34 cellular contexts compared by ENCODE assay signal in genomic region chr1:247291161-247291560, GRCh38. TPM values are rescaled to one million over a fixed set of nuclear protein-coding genes. Genes with fewer than 3 reads are reported as not detected.
"Had no signal": no experiment of that assay in that cellular context is flagged by ENCODE, and none has a peak within 500 bp of the region (broad histone marks: within the 10 kb centered on the region; RNA-seq: fewer than 3 reads in every experiment).

No MANE protein-coding gene starts in this region.

- H3K4me1 ChIP-seq: ascending aorta, breast epithelium, colonic mucosa, esophagus squamous epithelium, gastroesophageal sphincter had no signal

- H3K4me3 ChIP-seq: ascending aorta, breast epithelium, cardiac muscle cell, colonic mucosa, esophagus squamous epithelium, gastroesophageal sphincter, heart right ventricle had no signal

- H3K27me3 ChIP-seq: ascending aorta, breast epithelium, cardiac muscle cell, colonic mucosa, esophagus squamous epithelium had no signal

- DNase-seq: activated CD4-positive, alpha-beta memory T cell treated with anti-CD3 and anti-CD28 coated beads, Interleukin-2, amount 10 ng/mL, durations not matched to agents 7 days and 5 days; activated CD4-positive, alpha-beta T cell treated with anti-CD3 and anti-CD28 coated beads for 1 hour; activated CD4-positive, alpha-beta T cell treated with anti-CD3 and anti-CD28 coated beads for 4 hours; activated CD4-positive, alpha-beta T cell treated with anti-CD3 and anti-CD28 coated beads, Interleukin-2, amount 10 ng/mL, durations not matched to agents 7 days and 5 days; activated CD4-positive, alpha-beta T cell treated with anti-CD3 and anti-CD28 coated beads, Interleukin-2, amount 50 U/mL, for 4 hours; activated CD8-positive, alpha-beta memory T cell treated with anti-CD3 and anti-CD28 coated beads for 24 hours; activated CD8-positive, alpha-beta memory T cell treated with anti-CD3 and anti-CD28 coated beads, Interleukin-2, amount 50 U/mL, for 4 hours; activated gamma-delta T cell; activated naive CD4-positive, alpha-beta T cell; activated naive CD4-positive, alpha-beta T cell treated with anti-CD3 and anti-CD28 coated beads, Interleukin-2, amount 10 ng/mL, durations not matched to agents 7 days and 5 days; activated naive CD8-positive, alpha-beta T cell treated with anti-CD3 and anti-CD28 coated beads, Interleukin-2, amount 10 ng/mL, durations not matched to agents 7 days and 5 days; activated T-cell treated with anti-CD3 and anti-CD28 coated beads for 4 hours; activated T-cell treated with anti-CD3 and anti-CD28 coated beads, Interleukin-2, amount 50 U/mL, for 24 hours; activated T-cell treated with anti-CD3 and anti-CD28 coated beads, Interleukin-2, amount 50 U/mL, for 72 hours; central memory CD4-positive, alpha-beta T cell; cerebellar nuclear complex; colonic mucosa; effector CD8-positive, alpha-beta T cell; esophagus squamous epithelium; foreskin melanocyte; heart right ventricle; T-helper 2 cell had no signal

- H3K9me3 ChIP-seq: ascending aorta, colonic mucosa, gastroesophageal sphincter had no signal

- H3K27ac ChIP-seq: ascending aorta, breast epithelium, cardiac muscle cell, colonic mucosa, esophagus squamous epithelium, gastroesophageal sphincter, heart right ventricle had no signal

- ATAC-seq: activated naive CD4-positive, alpha-beta T cell treated with anti-CD3 and anti-CD28 coated beads, Interleukin-2, amount 50 U/mL, for 72 hours; activated T-cell treated with anti-CD3 and anti-CD28 coated beads, Interleukin-2, amount 50 U/mL, for 72 hours; gastroesophageal sphincter; heart right ventricle; WTC11 had no signal

- H3K36me3 ChIP-seq: ascending aorta, breast epithelium, cardiac muscle cell, colonic mucosa, esophagus squamous epithelium, gastroesophageal sphincter, heart right ventricle had no signal

RNA-seq across cellular contexts. Expression of gene VN1R5, which starts 35.3 kb away (rescaled TPM):
- total RNA-seq: activated CD4-positive, alpha-beta memory T cell treated with anti-CD3 and anti-CD28 coated beads, Interleukin-2, amount 10 ng/mL, durations not matched to agents 7 days and 5 days; activated CD4-positive, alpha-beta T cell treated with anti-CD3 and anti-CD28 coated beads, Interleukin-2, amount 10 ng/mL, durations not matched to agents 7 days and 5 days; activated naive CD4-positive, alpha-beta T cell treated with anti-CD3 and anti-CD28 coated beads, Interleukin-2, amount 50 U/mL, for 72 hours; activated naive CD8-positive, alpha-beta T cell treated with anti-CD3 and anti-CD28 coated beads, Interleukin-2, amount 10 ng/mL, durations not matched to agents 7 days and 5 days; activated T-cell treated with anti-CD3 and anti-CD28 coated beads, Interleukin-2, amount 50 U/mL, for 72 hours; ascending aorta; breast epithelium; cardiac muscle cell; colonic mucosa; dermis microvascular lymphatic vessel endothelial cell; esophagus squamous epithelium; fibroblast of lung; fibroblast of villous mesenchyme; gastroesophageal sphincter; glomerular endothelial cell; heart right ventricle; T-helper 1 cell treated with Interleukin-12 subunit alpha and Interleukin-12 subunit beta and Interleukin-4 antibody, amounts not matched to agents 30 ng/mL and 1 ng/mL, for 36 hours; WTC11 had no signal
- polyA plus RNA-seq: cardiac muscle cell, esophagus, fibroblast of lung, heart right ventricle had no signal
